In genomic region chr5:6714221-6715041, GRCh38 we compare ENCODE assay signal across 1 cellular context.
TF ChIP-seq lines count a peak whose summit lies in the region.

No MANE protein-coding gene starts in this region.

TF ChIP-seq in H1, 55 proteins besides CTCF, POLR2A, EP300 and RAD21 (continued from another document):
- TF ChIP-seq KDM4A (IDR thresholded peaks at IDR 0.05; ENCODE audit: low read depth, low read length, severe bottlenecking): peak; percentile 54
- TF ChIP-seq FOSL1 (IDR thresholded peaks at IDR 0.05; ENCODE audit: insufficient read depth, low read depth, low read length): no peak
- no peak for TF ChIP-seq NANOG (IDR thresholded peaks at IDR 0.05; ENCODE audit: insufficient read depth, low read depth, low read length, poor library complexity, severe bottlenecking)
